Comparison of ENCODE assay signal across 1 cellular context in the genomic region with DNA sequence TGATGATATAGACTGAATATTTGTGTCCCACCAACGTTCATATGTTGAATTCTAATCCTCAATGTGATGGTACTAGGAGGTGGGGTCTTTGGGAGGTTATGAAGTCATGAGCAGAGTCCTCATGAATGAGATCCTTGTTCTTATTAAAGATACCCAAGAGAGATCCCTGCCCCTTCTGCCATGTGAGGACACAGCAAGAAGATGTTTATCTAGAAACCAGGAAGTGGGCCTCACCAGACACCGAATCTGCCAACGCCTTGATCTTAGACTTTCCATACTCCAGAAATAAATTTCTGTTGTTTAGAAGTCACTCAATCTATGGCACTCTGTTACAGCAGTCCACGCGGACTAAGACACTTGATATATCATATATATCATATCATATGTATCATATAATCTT.
TF ChIP-seq lines count a peak whose summit lies in the region.

No MANE protein-coding gene starts in this region.

TF ChIP-seq in K562, 482 proteins besides CTCF, POLR2A, EP300 and RAD21:
- no peak for TF ChIP-seq PYGO2 (tag; IDR thresholded peaks at IDR 0.05)
- no peak for TF ChIP-seq POU5F1 (IDR thresholded peaks at IDR 0.05; ENCODE audit: borderline replicate concordance, low read depth, low read length, partially characterized antibody)
- no peak for TF ChIP-seq ZC3H11A (IDR thresholded peaks at IDR 0.05; ENCODE audit: low read depth, low read length)
- no peak for TF ChIP-seq GABPB1 (CRISPR knock-in tag; IDR thresholded peaks at IDR 0.05)
- no peak for TF ChIP-seq CBFA2T3 (IDR thresholded peaks at IDR 0.05)
- TF ChIP-seq TCF3 (CRISPR knock-in tag; IDR thresholded peaks at IDR 0.05), result no peak
- TF ChIP-seq EHMT2 (IDR thresholded peaks at IDR 0.05), result no peak
- TF ChIP-seq, protein P1, sequence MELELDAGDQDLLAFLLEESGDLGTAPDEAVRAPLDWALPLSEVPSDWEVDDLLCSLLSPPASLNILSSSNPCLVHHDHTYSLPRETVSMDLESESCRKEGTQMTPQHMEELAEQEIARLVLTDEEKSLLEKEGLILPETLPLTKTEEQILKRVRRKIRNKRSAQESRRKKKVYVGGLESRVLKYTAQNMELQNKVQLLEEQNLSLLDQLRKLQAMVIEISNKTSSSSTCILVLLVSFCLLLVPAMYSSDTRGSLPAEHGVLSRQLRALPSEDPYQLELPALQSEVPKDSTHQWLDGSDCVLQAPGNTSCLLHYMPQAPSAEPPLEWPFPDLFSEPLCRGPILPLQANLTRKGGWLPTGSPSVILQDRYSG (tag; conservative IDR thresholded peaks at IDR 0.05; ENCODE audit: low read depth), result no peak
- no peak for TF ChIP-seq ZNF3 (CRISPR knock-in tag; IDR thresholded peaks at IDR 0.05)
- no peak for TF ChIP-seq ATF3 (IDR thresholded peaks at IDR 0.05)
- TF ChIP-seq ATF3 (CRISPR knock-in tag; conservative IDR thresholded peaks at IDR 0.05), result no peak
